In the genomic region with DNA sequence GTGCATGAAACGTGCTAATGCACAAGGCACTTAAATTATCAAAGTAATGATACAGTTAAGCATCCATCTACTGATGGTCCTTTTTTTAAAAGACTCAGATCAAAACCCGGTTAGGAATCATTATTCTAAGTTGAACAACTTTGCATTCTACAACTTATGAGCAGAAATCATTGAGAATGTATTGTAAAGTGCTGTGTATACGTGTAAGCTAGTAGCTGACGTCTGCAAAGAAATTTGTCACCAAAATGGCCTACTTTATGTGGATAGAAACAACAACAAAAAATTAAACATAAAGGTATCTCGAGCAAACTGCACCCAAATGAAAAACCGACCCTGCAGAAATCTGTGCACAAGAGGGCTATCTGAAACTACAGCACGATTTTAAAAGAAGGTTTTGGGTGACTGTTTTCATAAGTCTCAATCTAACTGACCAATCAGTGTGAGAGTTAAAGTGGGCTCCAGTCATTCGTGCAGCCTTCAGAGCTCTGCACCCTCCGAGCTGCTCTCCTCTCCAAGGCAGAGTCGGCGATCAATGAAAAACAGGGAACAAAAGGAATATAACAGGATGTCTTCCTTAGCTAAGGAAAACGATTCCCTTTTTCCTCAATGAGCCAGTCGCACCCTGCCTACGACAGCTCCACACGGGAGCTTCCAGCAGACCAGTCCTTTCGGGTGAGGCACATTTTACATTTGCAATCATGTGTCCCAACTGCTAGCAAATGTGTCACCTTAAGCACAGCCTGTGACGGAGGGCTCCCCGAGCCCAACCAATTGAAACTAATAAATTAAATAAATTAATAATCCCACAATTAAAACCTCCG, we compare ENCODE assay signal across 8 cellular contexts.
DNase-seq lines count a peak whose midpoint lies in the region; ATAC-seq and TF ChIP-seq lines count a peak whose summit lies in the region.

No MANE protein-coding gene starts in this region.

- H3K9ac ChIP-seq in ES-I3 (ENCODE audit: low read depth, low read length) (peak overlapping the region; percentile 79), neural cell (ENCODE audit: low read length) (peak overlapping the region; percentile 56)

- CTCF ChIA-PET in activated naive CD4-positive, alpha-beta T cell treated with anti-CD3 and anti-CD28 coated beads, Interleukin-2, amount 10 ng/mL, durations not matched to agents 7 days and 5 days (lab: Charles Lee) = interaction anchor here (0.8 to 1.7 kb wide), 2 partner anchors 42 to 149 kb away, joined by 4 to 6 read pairs; no protein-coding TSS in a partner anchor

- H3K36me3 ChIP-seq in ES-I3 (ENCODE audit: insufficient read depth, low read length) = no peaks in the 10 kb centered on the region
- no peaks in the 10 kb centered on the region for H3K36me3 ChIP-seq in gastroesophageal sphincter
- no peaks in the 10 kb centered on the region for H3K36me3 ChIP-seq in neural cell (ENCODE audit: insufficient read depth, low read length)

- no peaks in the 10 kb centered on the region for H3K9me3 Mint-ChIP-seq in activated naive CD4-positive, alpha-beta T cell treated with anti-CD3 and anti-CD28 coated beads, Interleukin-2, amount 10 ng/mL, durations not matched to agents 7 days and 5 days

- H3K4me2 ChIP-seq in neural cell (ENCODE audit: low read length) = peak overlapping the region; percentile 89

- no peaks in the 10 kb centered on the region for H3K27me3 Mint-ChIP-seq in activated naive CD4-positive, alpha-beta T cell treated with anti-CD3 and anti-CD28 coated beads, Interleukin-2, amount 10 ng/mL, durations not matched to agents 7 days and 5 days

- no peaks in the 10 kb centered on the region for H3F3A ChIP-seq in neural cell (ENCODE audit: insufficient read depth, low read length, poor library complexity, severe bottlenecking)

- H3K4me3 ChIP-seq in gastroesophageal sphincter (peak overlapping the region; percentile 76 to 77), neural cell (ENCODE audit: low read length) (peak overlapping the region; percentile 70)

- DNase-seq in NCI-H345 treated with DMSO at 0.1 percent for 48 hours (lab: John Stamatoyannopoulos, UW; ENCODE audit: unreplicated experiment) = peak; percentile 32
- DNase-seq in activated naive CD4-positive, alpha-beta T cell treated with anti-CD3 and anti-CD28 coated beads, Interleukin-2, amount 10 ng/mL, durations not matched to agents 7 days and 5 days = peak; percentile 45
- no peak for DNase-seq in NCI-H187 (lab: John Stamatoyannopoulos, UW)

- peaks cover 73% of the 10 kb centered on the region for H3K4me1 Mint-ChIP-seq in activated naive CD4-positive, alpha-beta T cell treated with anti-CD3 and anti-CD28 coated beads, Interleukin-2, amount 10 ng/mL, durations not matched to agents 7 days and 5 days

- peaks cover 25% of the 10 kb centered on the region for H3K36me3 Mint-ChIP-seq in activated naive CD4-positive, alpha-beta T cell treated with anti-CD3 and anti-CD28 coated beads, Interleukin-2, amount 10 ng/mL, durations not matched to agents 7 days and 5 days

- no peaks in the 10 kb centered on the region for H3K9me3 ChIP-seq in ES-I3 (ENCODE audit: control insufficient read depth, insufficient read depth, low read length)
- H3K9me3 ChIP-seq in gastroesophageal sphincter = no peaks in the 10 kb centered on the region
- H3K9me3 ChIP-seq in neural cell (ENCODE audit: low read length) = no peaks in the 10 kb centered on the region

- H2AFZ ChIP-seq in neural cell (ENCODE audit: low read depth, low read length) = peak overlapping the region; percentile 1

- TF ChIP-seq CTCF in gastroesophageal sphincter (IDR thresholded peaks at IDR 0.05) (no peak), neural cell (IDR thresholded peaks at IDR 0.05; ENCODE audit: poor library complexity, severe bottlenecking) (no peak)

- no peak for TF ChIP-seq RAD21 in neural cell (conservative IDR thresholded peaks at IDR 0.05)

- 1 to 4% methylated on average over 10 to 18 of the region's 19 CpGs for WGBS in gastroesophageal sphincter (ENCODE audit: low coverage in 1 of 2), 2 donors

- TF ChIP-seq EP300 in gastroesophageal sphincter (IDR thresholded peaks at IDR 0.05) = no peak
- TF ChIP-seq EP300 in neural cell (conservative IDR thresholded peaks at IDR 0.05; ENCODE audit: poor library complexity, severe bottlenecking) = no peak

- TF ChIP-seq POLR2A in gastroesophageal sphincter (IDR thresholded peaks at IDR 0.05) = no peak

- H3K4me3 Mint-ChIP-seq in activated naive CD4-positive, alpha-beta T cell treated with anti-CD3 and anti-CD28 coated beads, Interleukin-2, amount 10 ng/mL, durations not matched to agents 7 days and 5 days = peak overlapping the region; percentile 94

- ATAC-seq in GM21723 (IDR thresholded peaks at IDR 0.05; ENCODE audit: unreplicated experiment) (peak; percentile 37), gastroesophageal sphincter (peak; percentile 53), HG02571 (IDR thresholded peaks at IDR 0.05; ENCODE audit: unreplicated experiment) (no peak)

- H3K4me1 ChIP-seq in ES-I3 (ENCODE audit: insufficient read depth, low read length) (peaks cover 50% of the 10 kb centered on the region), gastroesophageal sphincter (peaks cover 0 to 50% (median 3%) of the 10 kb centered on the region in 3 donors)

- H3K27ac ChIP-seq in gastroesophageal sphincter (peak overlapping the region; percentile 18 to 83 (median 76)), neural cell (ENCODE audit: low read length) (peak overlapping the region; percentile 17)

- H3K27ac Mint-ChIP-seq in activated naive CD4-positive, alpha-beta T cell treated with anti-CD3 and anti-CD28 coated beads, Interleukin-2, amount 10 ng/mL, durations not matched to agents 7 days and 5 days = peak overlapping the region; percentile 98

- H3K27me3 ChIP-seq in gastroesophageal sphincter (no peaks in the 10 kb centered on the region), neural cell (ENCODE audit: insufficient read depth, low read depth, low read length) (peaks cover 14% of the 10 kb centered on the region)

- H3K79me2 ChIP-seq in neural cell (replicated peaks; ENCODE audit: insufficient read depth, low read length) = no peaks in the 10 kb centered on the region

- no peaks in the 10 kb centered on the region for H4K20me1 ChIP-seq in neural cell (ENCODE audit: insufficient read depth)

- no peaks in the 10 kb centered on the region for H3K9me2 ChIP-seq in neural cell (ENCODE audit: insufficient read depth, low read length)

TF ChIP-seq in neural cell, 6 proteins besides CTCF, POLR2A, EP300 and RAD21:
- TF ChIP-seq, protein P1, sequence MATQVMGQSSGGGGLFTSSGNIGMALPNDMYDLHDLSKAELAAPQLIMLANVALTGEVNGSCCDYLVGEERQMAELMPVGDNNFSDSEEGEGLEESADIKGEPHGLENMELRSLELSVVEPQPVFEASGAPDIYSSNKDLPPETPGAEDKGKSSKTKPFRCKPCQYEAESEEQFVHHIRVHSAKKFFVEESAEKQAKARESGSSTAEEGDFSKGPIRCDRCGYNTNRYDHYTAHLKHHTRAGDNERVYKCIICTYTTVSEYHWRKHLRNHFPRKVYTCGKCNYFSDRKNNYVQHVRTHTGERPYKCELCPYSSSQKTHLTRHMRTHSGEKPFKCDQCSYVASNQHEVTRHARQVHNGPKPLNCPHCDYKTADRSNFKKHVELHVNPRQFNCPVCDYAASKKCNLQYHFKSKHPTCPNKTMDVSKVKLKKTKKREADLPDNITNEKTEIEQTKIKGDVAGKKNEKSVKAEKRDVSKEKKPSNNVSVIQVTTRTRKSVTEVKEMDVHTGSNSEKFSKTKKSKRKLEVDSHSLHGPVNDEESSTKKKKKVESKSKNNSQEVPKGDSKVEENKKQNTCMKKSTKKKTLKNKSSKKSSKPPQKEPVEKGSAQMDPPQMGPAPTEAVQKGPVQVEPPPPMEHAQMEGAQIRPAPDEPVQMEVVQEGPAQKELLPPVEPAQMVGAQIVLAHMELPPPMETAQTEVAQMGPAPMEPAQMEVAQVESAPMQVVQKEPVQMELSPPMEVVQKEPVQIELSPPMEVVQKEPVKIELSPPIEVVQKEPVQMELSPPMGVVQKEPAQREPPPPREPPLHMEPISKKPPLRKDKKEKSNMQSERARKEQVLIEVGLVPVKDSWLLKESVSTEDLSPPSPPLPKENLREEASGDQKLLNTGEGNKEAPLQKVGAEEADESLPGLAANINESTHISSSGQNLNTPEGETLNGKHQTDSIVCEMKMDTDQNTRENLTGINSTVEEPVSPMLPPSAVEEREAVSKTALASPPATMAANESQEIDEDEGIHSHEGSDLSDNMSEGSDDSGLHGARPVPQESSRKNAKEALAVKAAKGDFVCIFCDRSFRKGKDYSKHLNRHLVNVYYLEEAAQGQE (IDR thresholded peaks at IDR 0.05; ENCODE audit: borderline replicate concordance) = peak; percentile 83
- TF ChIP-seq MXI1 (conservative IDR thresholded peaks at IDR 0.05; ENCODE audit: poor library complexity, severe bottlenecking) (no peak), POLR2AphosphoS5 (IDR thresholded peaks at IDR 0.05) (peak; percentile 56), SMC3 (conservative IDR thresholded peaks at IDR 0.05; ENCODE audit: poor library complexity) (peak; percentile 30), TAF1 (IDR thresholded peaks at IDR 0.05; ENCODE audit: low read depth) (no peak), EZH2 (IDR thresholded peaks at IDR 0.05; ENCODE audit: borderline replicate concordance, insufficient read depth, low read length, poor library complexity, severe bottlenecking) (no peak)

Comparison
In these comparisons a context has a peak if more than half of its experiments do, and no peak if none do; other contexts are left out.
1. DNase-seq: peak in NCI-H345 treated with DMSO at 0.1 percent for 48 hours (single experiment) and activated naive CD4-positive, alpha-beta T cell treated with anti-CD3 and anti-CD28 coated beads, Interleukin-2, amount 10 ng/mL, durations not matched to agents 7 days and 5 days (single experiment); none in NCI-H187 (0 of 2).